In the genomic region with DNA sequence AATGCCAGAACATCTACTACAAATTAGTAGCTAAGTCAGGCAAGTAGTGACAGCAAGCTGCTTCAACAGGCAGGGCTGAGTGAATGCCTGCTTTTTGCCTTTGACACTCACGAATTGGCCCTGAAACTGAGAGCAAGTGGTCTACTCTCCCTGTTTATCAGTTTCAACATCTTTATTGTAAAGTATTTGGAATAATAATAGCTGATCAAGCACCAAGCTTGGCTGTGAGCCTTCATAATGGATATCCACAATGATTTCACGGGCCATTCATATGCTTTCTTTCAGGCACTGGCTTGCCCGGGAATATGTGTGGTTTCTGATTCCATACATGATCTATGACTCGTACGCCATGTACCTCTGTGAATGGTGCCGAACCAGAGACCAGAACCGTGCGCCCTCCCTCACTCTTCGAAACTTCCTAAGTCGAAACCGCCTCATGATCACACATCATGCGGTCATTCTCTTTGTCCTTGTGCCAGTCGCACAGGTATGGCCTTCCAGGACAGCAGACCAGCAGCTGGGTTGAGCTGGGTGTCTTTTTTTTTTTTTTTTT, we compare ENCODE assay signal across 18 cellular contexts.
"Had no signal": no experiment of that assay in that cellular context is flagged by ENCODE, and none has a peak within 500 bp of the region (broad histone marks: within the 10 kb centered on the region; RNA-seq: fewer than 3 reads in every experiment).

No MANE protein-coding gene starts in this region.

- H3K4me1 ChIP-seq: uterus had no signal

- H3K9me3 ChIP-seq: sigmoid colon, tibial artery, upper lobe of left lung, uterus had no signal

- H2AFZ ChIP-seq: hepatocyte had no signal

- H3K4me3 ChIP-seq: coronary artery, hepatocyte, lung, sigmoid colon, skin epidermis, tibial artery, upper lobe of left lung, uterus had no signal

- DNase-seq: effector CD4-positive, alpha-beta T cell; foreskin melanocyte; head of caudate nucleus; left colon; left ventricle myocardium superior; mesendoderm; naive B cell; sigmoid colon; stimulated activated CD4-positive, alpha-beta T cell treated with anti-CD3 and anti-CD28 coated beads, Interleukin-12 subunit alpha, Interleukin-12 subunit beta, amount 100 ng/mL, for 4 hours; stimulated activated naive CD8-positive, alpha-beta T cell treated with anti-CD3 and anti-CD28 coated beads, Interleukin-15, Interleukin-2, amounts not matched to agents 100 U/mL and 50 U/mL, for 24 hours; tibial artery; upper lobe of left lung; uterus had no signal

- H3K9me3 Mint-ChIP-seq: naive B cell, nephron had no signal

- H3K4me3 Mint-ChIP-seq: nephron had no signal

- H3K4me2 ChIP-seq: hepatocyte had no signal

- H3K27ac ChIP-seq: coronary artery, hepatocyte, sigmoid colon, skin epidermis, tibial artery, upper lobe of left lung, uterus had no signal

- H3K27me3 ChIP-seq: hepatocyte, sigmoid colon, tibial artery, upper lobe of left lung, uterus had no signal

- H3K27ac Mint-ChIP-seq: nephron had no signal

- ATAC-seq: left colon; left ventricle myocardium superior; stimulated activated naive CD8-positive, alpha-beta T cell treated with anti-CD3 and anti-CD28 coated beads, Interleukin-15, Interleukin-2, amounts not matched to agents 100 U/mL and 50 U/mL, for 24 hours had no signal

- H3K36me3 Mint-ChIP-seq: naive B cell had no signal

- H3K36me3 ChIP-seq: uterus had no signal
